In the genomic region with DNA sequence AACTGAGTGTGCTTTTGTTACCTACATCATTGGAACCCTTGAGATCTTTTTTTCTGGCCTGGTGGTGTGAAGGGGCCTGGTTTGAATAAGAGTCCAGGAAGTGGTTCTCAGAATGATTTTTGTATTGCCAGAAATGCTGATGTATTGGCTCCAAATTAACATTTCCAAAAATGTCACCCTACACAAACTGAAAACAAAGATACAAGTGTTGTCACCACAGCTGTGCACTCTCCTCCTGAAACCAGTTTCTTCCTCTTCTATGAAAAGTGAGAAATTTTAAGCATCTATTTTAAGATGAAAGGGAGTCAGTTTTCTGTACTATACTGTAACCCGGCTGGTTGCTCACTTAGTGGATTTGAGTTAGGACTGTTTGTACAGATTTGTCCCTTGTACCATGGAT, we compare ENCODE assay signal across 13 cellular contexts.
A peak's percentile ranks its signal among the peaks of the same experiment; 100 is the strongest.
DNase-seq lines count a peak whose midpoint lies in the region; ATAC-seq and TF ChIP-seq lines count a peak whose summit lies in the region.
"Had no signal": no experiment of that assay in that cellular context is flagged by ENCODE, and none has a peak within 500 bp of the region (broad histone marks: within the 10 kb centered on the region; RNA-seq: fewer than 3 reads in every experiment).

No MANE protein-coding gene starts in this region.

- H3K4me3 ChIP-seq in OCI-LY3 (ENCODE audit: low read length), result peak overlapping the region; percentile 18; the same call in 1 of the 2 replicates
- H3K4me3 ChIP-seq: cardiac muscle cell, spleen had no signal

- no peaks in the 10 kb centered on the region for H3K36me3 ChIP-seq in OCI-LY3 (replicated peaks; ENCODE audit: low read depth, low read length)
- H3K36me3 ChIP-seq: spleen had no signal

- no peaks in the 10 kb centered on the region for H3K79me2 ChIP-seq in OCI-LY3 (ENCODE audit: low read length)

- TF ChIP-seq CTCF in OCI-LY3 (IDR thresholded peaks at IDR 0.05; ENCODE audit: low read depth, low read length), result no peak

- peaks cover 30% of the 10 kb centered on the region for H3K4me1 ChIP-seq in OCI-LY3 (ENCODE audit: low read length)
- H3K4me1 ChIP-seq: spleen had no signal

- peak overlapping the region; percentile 57 for H3K27ac ChIP-seq in OCI-LY3 (ENCODE audit: low read length)
- H3K27ac ChIP-seq: cardiac muscle cell, spleen had no signal

- no peaks in the 10 kb centered on the region for H4K20me1 ChIP-seq in OCI-LY3 (ENCODE audit: insufficient read depth, low read length)

- H3K4me2 ChIP-seq in OCI-LY3 (ENCODE audit: low read length), result peak overlapping the region; percentile 54

- DNase-seq in NCI-H82 (lab: John Stamatoyannopoulos, UW), result no peak
- DNase-seq in AG08395 (ENCODE audit: low spot score), result no peak
- no peak for DNase-seq in DMS79 treated with DMSO at 0.1 percent for 48 hours (lab: John Stamatoyannopoulos, UW)
- DNase-seq in SKM-1 treated with dmso at 0.1 percent for 144 hours (lab: John Stamatoyannopoulos, UW; ENCODE audit: unreplicated experiment), result no peak
- DNase-seq: HCEC 1CT, NCI-H1092, spleen, T1000 had no signal

- no peak overlapping the region for H2AFZ ChIP-seq in OCI-LY3 (ENCODE audit: low read depth, low read length)

- no peaks in the 10 kb centered on the region for H3K27me3 ChIP-seq in OCI-LY3 (ENCODE audit: low read depth, low read length)
- H3K27me3 ChIP-seq: cardiac muscle cell, spleen had no signal

- no peak overlapping the region for H3K9ac ChIP-seq in OCI-LY3 (ENCODE audit: low read length)

- ATAC-seq in GM18511 (IDR thresholded peaks at IDR 0.05; ENCODE audit: unreplicated experiment) (peak; percentile 93), GM21390 (IDR thresholded peaks at IDR 0.05; ENCODE audit: unreplicated experiment) (peak; percentile 97), HG03045 (IDR thresholded peaks at IDR 0.05; ENCODE audit: unreplicated experiment) (peak; percentile 96)

- H3K9me3 ChIP-seq in OCI-LY3 (ENCODE audit: insufficient read depth, low read length), result no peaks in the 10 kb centered on the region
- H3K9me3 ChIP-seq: spleen had no signal
